ENCODE assay signal across 25 cellular contexts in genomic region chr2:144133881-144134280, GRCh38.
DNase-seq lines count a peak whose midpoint lies in the region; ATAC-seq and TF ChIP-seq lines count a peak whose summit lies in the region.
"Had no signal": no experiment of that assay in that cellular context is flagged by ENCODE, and none has a peak within 500 bp of the region (broad histone marks: within the 10 kb centered on the region; RNA-seq: fewer than 3 reads in every experiment).

No MANE protein-coding gene starts in this region.

- intact Hi-C loops in IMR-90 (cut with micrococcal nuclease) (no loop called here), testis (cut with DNase I; ENCODE audit: low total_unique reads) (no loop called here), spleen (cut with DNase I; ENCODE audit: low total_unique reads) (no loop called here)

- no peak overlapping the region for H3K18ac ChIP-seq in IMR-90 (ENCODE audit: low read depth, low read length)

- H3K4me3 Mint-ChIP-seq in activated naive CD4-positive, alpha-beta T cell treated with anti-CD3 and anti-CD28 coated beads, Interleukin-2, amount 10 ng/mL, durations not matched to agents 7 days and 5 days, result no peak overlapping the region
- H3K4me3 Mint-ChIP-seq: activated CD4-positive, alpha-beta memory T cell treated with anti-CD3 and anti-CD28 coated beads for 36 hours; stimulated activated memory B cell treated with anti-CD40 and anti-IgM and Interleukin-4, amounts not matched to agents 10 μg/mL and 1 μg/mL and 100 μg/mL, for 72 hours had no signal

- dilution Hi-C loops in IMR-90 (cut with HindIII; ENCODE audit: low sequenced_read_pairs, unreplicated experiment), result no loop called here

- no peak overlapping the region for H2BK15ac ChIP-seq in IMR-90 (ENCODE audit: low read depth, low read length)

- CTCF ChIA-PET in IMR-90 (lab: Yijun Ruan, JAX), result no interaction called here
- CTCF ChIA-PET in activated naive CD4-positive, alpha-beta T cell treated with anti-CD3 and anti-CD28 coated beads, Interleukin-2, amount 10 ng/mL, durations not matched to agents 7 days and 5 days (lab: Charles Lee), result no interaction called here

- DNase-seq in CD1c-positive myeloid dendritic cell (ENCODE audit: extremely low spot score) (peak; percentile 55), IMR-90 (no peak), SK-N-MC (ENCODE audit: low read depth, low spot score) (no peak), testis (no peak), T-helper 1 cell (no peak), spleen (no peak)
- no peak for DNase-seq in activated naive CD4-positive, alpha-beta T cell treated with anti-CD3 and anti-CD28 coated beads, Interleukin-2, amount 10 ng/mL, durations not matched to agents 7 days and 5 days
- DNase-seq: activated CD4-positive, alpha-beta memory T cell treated with anti-CD3 and anti-CD28 coated beads for 36 hours; activated effector memory CD4-positive, alpha-beta T cell treated with Interleukin-2 at 50 U/mL for 16 hours; cerebellar nuclear complex; COR-L47; DMS79; GF-D8; NCI-H1436 treated with DMSO at 0.1 percent for 48 hours; NCI-H2107; NCI-H524 treated with DMSO at 0.1 percent for 48 hours; nucleus accumbens; stimulated activated CD4-positive, alpha-beta T cell treated with anti-CD3 and anti-CD28 coated beads, Interleukin-4, amount 100 ng/mL, for 1 hour; T-helper 9 cell had no signal

- no peak overlapping the region for H3K27ac ChIP-seq in IMR-90 (ENCODE audit: insufficient read depth, low read length)
- peak overlapping the region; percentile 92 for H3K27ac ChIP-seq in SK-N-MC
- no peak overlapping the region for H3K27ac ChIP-seq in iPS-18a (ENCODE audit: low read length)
- no peak overlapping the region for H3K27ac ChIP-seq in testis
- H3K27ac ChIP-seq in spleen, result no peak overlapping the region
- H3K27ac ChIP-seq: BLaER1, suprapubic skin had no signal

- H3K9ac ChIP-seq in IMR-90 (ENCODE audit: low read depth, low read length) (no peak overlapping the region), SK-N-MC (ENCODE audit: insufficient read length) (peak overlapping the region; percentile 47), iPS-18a (ENCODE audit: low read length) (no peak overlapping the region)
- H3K9ac ChIP-seq: BLaER1 had no signal

- POLR2A ChIA-PET in IMR-90 (lab: Charles Lee; ENCODE audit: unreplicated experiment), result no interaction called here

- no peaks in the 10 kb centered on the region for H4K20me1 ChIP-seq in IMR-90 (ENCODE audit: insufficient read depth, low read length)
- H4K20me1 ChIP-seq: BLaER1 had no signal

- H2AFZ ChIP-seq in IMR-90 (replicated peaks; ENCODE audit: low read length, poor library complexity), result no peak overlapping the region

- no peak overlapping the region; the same call in 1 of the 2 replicates for H2BK120ac ChIP-seq in IMR-90 (ENCODE audit: low read depth, low read length)

- peaks cover 5% of the 10 kb centered on the region; the same call in 1 of the 2 replicates for H3K9me1 ChIP-seq in IMR-90 (ENCODE audit: insufficient read depth, low read length)

- H3K9me3 ChIP-seq in IMR-90 (ENCODE audit: control insufficient read depth, insufficient read depth, low read length) (no peaks in the 10 kb centered on the region), SK-N-MC (ENCODE audit: low read depth, low read length) (no peaks in the 10 kb centered on the region), iPS-18a (ENCODE audit: control insufficient read depth, low read depth, low read length) (no peaks in the 10 kb centered on the region), testis (no peaks in the 10 kb centered on the region), spleen (no peaks in the 10 kb centered on the region)
- H3K9me3 ChIP-seq: BLaER1, suprapubic skin had no signal

- TF ChIP-seq POLR2A in IMR-90 (IDR thresholded peaks at IDR 0.05; ENCODE audit: low read depth, low read length), result no peak
- TF ChIP-seq POLR2A in testis (IDR thresholded peaks at IDR 0.05), result no peak
- no peak for TF ChIP-seq POLR2A in spleen (IDR thresholded peaks at IDR 0.05)

- H3K4me1 ChIP-seq in IMR-90 (ENCODE audit: control insufficient read depth, insufficient read depth, low read length), result peaks cover 4% of the 10 kb centered on the region
- H3K4me1 ChIP-seq in iPS-18a (ENCODE audit: control insufficient read depth, low read depth, low read length), result peaks cover 9% of the 10 kb centered on the region
- H3K4me1 ChIP-seq in testis, result no peaks in the 10 kb centered on the region
- peaks cover 0 to 16% (median 2%) of the 10 kb centered on the region in 6 donors for H3K4me1 ChIP-seq in spleen
- H3K4me1 ChIP-seq: BLaER1 had no signal

- H3K27me3 ChIP-seq in IMR-90 (ENCODE audit: control insufficient read depth, insufficient read depth, low read length), result no peaks in the 10 kb centered on the region
- no peaks in the 10 kb centered on the region for H3K27me3 ChIP-seq in iPS-18a (ENCODE audit: control insufficient read depth, insufficient read depth, low read length)
- H3K27me3 ChIP-seq in testis, result no peaks in the 10 kb centered on the region
- no peaks in the 10 kb centered on the region for H3K27me3 ChIP-seq in spleen (replicated peaks in 1 of 7)
- H3K27me3 ChIP-seq: BLaER1, suprapubic skin had no signal

- no peak overlapping the region for H3K23ac ChIP-seq in IMR-90 (ENCODE audit: low read depth, low read length)

- no peaks in the 10 kb centered on the region for H3K36me3 Mint-ChIP-seq in activated naive CD4-positive, alpha-beta T cell treated with anti-CD3 and anti-CD28 coated beads, Interleukin-2, amount 10 ng/mL, durations not matched to agents 7 days and 5 days
- H3K36me3 Mint-ChIP-seq: activated CD4-positive, alpha-beta memory T cell treated with anti-CD3 and anti-CD28 coated beads for 36 hours had no signal

- no peak overlapping the region for H3K4me3 ChIP-seq in IMR-90 (ENCODE audit: insufficient read depth, low read depth, low read length)
- H3K4me3 ChIP-seq in SK-N-MC, result peak overlapping the region; percentile 68
- H3K4me3 ChIP-seq in iPS-18a (ENCODE audit: low read length), result peak overlapping the region; percentile 41
- no peak overlapping the region for H3K4me3 ChIP-seq in testis
- no peak overlapping the region for H3K4me3 ChIP-seq in spleen
- H3K4me3 ChIP-seq: BLaER1, suprapubic skin had no signal

- H4K5ac ChIP-seq in IMR-90 (ENCODE audit: low read depth, low read length), result no peak overlapping the region

- peak overlapping the region; percentile 17; the same call in 1 of the 2 replicates for H2BK20ac ChIP-seq in IMR-90 (ENCODE audit: low read depth, low read length)

- no peak overlapping the region for H3K4me2 ChIP-seq in IMR-90 (ENCODE audit: low read depth, low read length)
- H3K4me2 ChIP-seq: BLaER1 had no signal

- no peak overlapping the region for H2BK5ac ChIP-seq in IMR-90 (ENCODE audit: low read depth, low read length, poor library complexity, severe bottlenecking)

- BruUV-seq in IMR-90 (replicated peaks; lab: Mats Ljungman, UMichigan), result no TSS peak

- H4K8ac ChIP-seq in IMR-90 (ENCODE audit: low read depth in 2 of 2, low read length in 2 of 2), result no peak overlapping the region

- in situ Hi-C loops in IMR-90 (cut with MboI; ENCODE audit: low sequenced_read_pairs), result no loop called here

- no peaks in the 10 kb centered on the region for H3K36me3 ChIP-seq in IMR-90 (ENCODE audit: control insufficient read depth, insufficient read depth, low read length)
- H3K36me3 ChIP-seq in SK-N-MC (ENCODE audit: insufficient read depth, low read length), result no peaks in the 10 kb centered on the region
- H3K36me3 ChIP-seq in iPS-18a (ENCODE audit: control insufficient read depth, low read depth, low read length), result no peaks in the 10 kb centered on the region
- no peaks in the 10 kb centered on the region for H3K36me3 ChIP-seq in testis (ENCODE audit: low read depth, missing control alignments)
- peaks cover 0 to 15% (median 0%) of the 10 kb centered on the region in 6 donors for H3K36me3 ChIP-seq in spleen
- H3K36me3 ChIP-seq: BLaER1, suprapubic skin had no signal

- H3K79me1 ChIP-seq in IMR-90 (ENCODE audit: low read depth in 1 of 2, low read length in 2 of 2), result no peaks in the 10 kb centered on the region

- no peak overlapping the region for H3K14ac ChIP-seq in IMR-90 (replicated peaks; ENCODE audit: low read depth, low read length)

- no peaks in the 10 kb centered on the region for H3K27me3 Mint-ChIP-seq in activated naive CD4-positive, alpha-beta T cell treated with anti-CD3 and anti-CD28 coated beads, Interleukin-2, amount 10 ng/mL, durations not matched to agents 7 days and 5 days
- H3K27me3 Mint-ChIP-seq: activated CD4-positive, alpha-beta memory T cell treated with anti-CD3 and anti-CD28 coated beads for 36 hours; stimulated activated memory B cell treated with anti-CD40 and anti-IgM and Interleukin-4, amounts not matched to agents 10 μg/mL and 1 μg/mL and 100 μg/mL, for 72 hours had no signal

- no peak overlapping the region for H2AK5ac ChIP-seq in IMR-90 (ENCODE audit: low read depth, low read length)

- no peak for TF ChIP-seq RAD21 in IMR-90 (IDR thresholded peaks at IDR 0.05; ENCODE audit: low read length)

- WGBS in IMR-90 (ENCODE audit: extremely low coverage in 2 of 2, insufficient read length in 1 of 2), 2 experiments, result no CpG with 5 or more reads among the region's 6 CpGs
- WGBS in testis, 2 donors, result 75 to 77% methylated on average over 6 of the region's 6 CpGs
- WGBS in spleen, 5 donors, result 48 to 60% (median 58%) methylated on average over 6 of the region's 6 CpGs

- no peak for ATAC-seq in IMR-90 (ENCODE audit: low read depth)
- ATAC-seq: activated CD4-positive, CD25-positive, alpha-beta regulatory T cell treated with anti-CD3 and anti-CD28 coated beads, Interleukin-2, amount 50 U/mL, for 24 hours; SK-N-SH treated with all-trans-retinoic acid at 6 μM for 48 hours; stimulated activated memory B cell treated with anti-CD40 and anti-IgM and Interleukin-4, amounts not matched to agents 10 μg/mL and 1 μg/mL and 100 μg/mL, for 72 hours had no signal

- TF ChIP-seq CTCF in IMR-90 (conservative IDR thresholded peaks at IDR 0.05; ENCODE audit: low read depth, low read length) (no peak), testis (IDR thresholded peaks at IDR 0.05) (no peak), spleen (IDR thresholded peaks at IDR 0.05 in 8 of 11, conservative IDR thresholded peaks at IDR 0.05 in 3 of 11) (no peak)

- H3K4me1 Mint-ChIP-seq in activated naive CD4-positive, alpha-beta T cell treated with anti-CD3 and anti-CD28 coated beads, Interleukin-2, amount 10 ng/mL, durations not matched to agents 7 days and 5 days, result no peaks in the 10 kb centered on the region

- no peak overlapping the region for H3K4ac ChIP-seq in IMR-90 (ENCODE audit: low read depth, low read length)

- H3K56ac ChIP-seq in IMR-90 (ENCODE audit: extremely low read depth, insufficient read depth, low read length), result no peak overlapping the region

- H4K91ac ChIP-seq in IMR-90 (ENCODE audit: insufficient read depth, low read depth, low read length), result no peak overlapping the region

- no peak overlapping the region for H2AK9ac ChIP-seq in IMR-90 (replicated peaks; ENCODE audit: low read depth, low read length, poor library complexity)

- H3K9me3 Mint-ChIP-seq in activated naive CD4-positive, alpha-beta T cell treated with anti-CD3 and anti-CD28 coated beads, Interleukin-2, amount 10 ng/mL, durations not matched to agents 7 days and 5 days, result no peaks in the 10 kb centered on the region
- H3K9me3 Mint-ChIP-seq: activated CD4-positive, alpha-beta memory T cell treated with anti-CD3 and anti-CD28 coated beads for 36 hours; stimulated activated memory B cell treated with anti-CD40 and anti-IgM and Interleukin-4, amounts not matched to agents 10 μg/mL and 1 μg/mL and 100 μg/mL, for 72 hours had no signal

- H3K27ac Mint-ChIP-seq in activated naive CD4-positive, alpha-beta T cell treated with anti-CD3 and anti-CD28 coated beads, Interleukin-2, amount 10 ng/mL, durations not matched to agents 7 days and 5 days, result no peak overlapping the region
- H3K27ac Mint-ChIP-seq: activated CD4-positive, alpha-beta memory T cell treated with anti-CD3 and anti-CD28 coated beads for 36 hours; stimulated activated memory B cell treated with anti-CD40 and anti-IgM and Interleukin-4, amounts not matched to agents 10 μg/mL and 1 μg/mL and 100 μg/mL, for 72 hours had no signal

Comparison
In these comparisons a context has a peak if more than half of its experiments do, and no peak if none do; other contexts are left out.
1. H3K4me3 ChIP-seq: peak in SK-N-MC (single experiment) and iPS-18a (single experiment); none in IMR-90 (single experiment), testis (0 of 2) and spleen (0 of 8).